Comparison of ENCODE assay signal across 1 cellular context in the genomic region with DNA sequence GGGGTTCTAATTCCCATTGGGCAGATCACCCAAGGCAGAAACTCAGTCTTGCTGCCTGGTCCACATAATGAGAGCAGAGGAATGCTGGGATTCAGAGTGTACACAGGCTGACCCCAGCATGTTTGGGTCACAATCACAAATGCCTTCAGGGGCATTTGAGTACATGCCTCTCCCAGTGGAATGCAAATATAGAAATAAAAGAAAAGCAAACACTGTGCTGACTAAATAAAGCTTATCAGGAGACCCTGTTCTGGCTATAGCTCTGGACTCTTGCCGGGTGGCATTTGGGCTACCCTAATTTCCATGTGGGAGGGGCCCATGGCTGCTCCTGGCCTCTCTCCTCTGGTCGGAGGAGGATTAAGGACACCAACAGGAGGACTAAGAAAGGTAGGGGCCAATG.
TF ChIP-seq lines count a peak whose summit lies in the region.

No MANE protein-coding gene starts in this region.

TF ChIP-seq in IMR-90, 13 proteins besides CTCF, POLR2A, EP300 and RAD21:
- TF ChIP-seq MXI1 (IDR thresholded peaks at IDR 0.05; ENCODE audit: borderline replicate concordance, low read depth, low read length) = no peak
